Comparison of ENCODE assay signal across 8 cellular contexts in genomic region chr1:186375152-186375928, GRCh38. TPM values are rescaled to one million over a fixed set of nuclear protein-coding genes. Genes with fewer than 3 reads are reported as not detected.
DNase-seq lines count a peak whose midpoint lies in the region; ATAC-seq and TF ChIP-seq lines count a peak whose summit lies in the region.

ODR4 (plus strand) TSS chr1:186375838; CDS start chr1:186379786, 3,948 bp downstream.
TPR (minus strand) TSS chr1:186375253; CDS start chr1:186375028, 225 bp downstream.

- intact Hi-C loops in vagina (cut with DNase I): no loop called here

- H3K27ac ChIP-seq in right atrium auricular region: peak within 1 kb of the TSS; percentile 94 to 98
- H3K27ac ChIP-seq in vagina: peak within 1 kb of the TSS; percentile 98

- H3K36me3 ChIP-seq in right atrium auricular region (peaks cover 18% of the 10 kb centered on the region), vagina (peaks cover 0 to 20% of the 10 kb centered on the region in 2 donors)

- H3K4me3 ChIP-seq in right atrium auricular region (peak within 1 kb of the TSS; percentile 78 to 94), vagina (peak within 1 kb of the TSS; percentile 54 to 94)

- TF ChIP-seq POLR2A in vagina (IDR thresholded peaks at IDR 0.05): peak in 1 of 2 donors; percentile 76

- H3K9me3 ChIP-seq in right atrium auricular region (no peaks in the 10 kb centered on the region), vagina (no peaks in the 10 kb centered on the region)

- peak; percentile 90 for DNase-seq in GM13977 (ENCODE audit: low spot score)
- peak; percentile 99 for DNase-seq in NCI-H1694 treated with DMSO at 0.1 percent for 48 hours (lab: John Stamatoyannopoulos, UW)
- DNase-seq in T-helper 2 cell: peak; percentile 92 to 100 (median 96)
- DNase-seq in anterior cingulate cortex (lab: John Stamatoyannopoulos, UW): peak; percentile 92 to 100 (median 99)
- DNase-seq in right atrium auricular region (ENCODE audit: low spot score): peak; percentile 98
- DNase-seq in pulmonary artery endothelial cell (ENCODE audit: low read depth, low spot score): peak; percentile 99
- peak; percentile 97 to 99 for DNase-seq in vagina (ENCODE audit: extremely low spot score in 2 of 2)

- H3K27me3 ChIP-seq in right atrium auricular region: no peaks in the 10 kb centered on the region
- H3K27me3 ChIP-seq in vagina: no peaks in the 10 kb centered on the region

- peak; percentile 81 for ATAC-seq in HG02885 (IDR thresholded peaks at IDR 0.05; ENCODE audit: poor library complexity, unreplicated experiment)

- in situ Hi-C loops in GM13977 (cut with MboI; ENCODE audit: low pct_unique_long_range_greater_than_20kb, low sequenced_read_pairs, unreplicated experiment): no loop called here

- TF ChIP-seq CTCF in GM13977 (IDR thresholded peaks at IDR 0.05; ENCODE audit: extremely low read depth, insufficient read depth, missing control alignments) (peak; percentile 85), right atrium auricular region (IDR thresholded peaks at IDR 0.05) (peak; percentile 85 to 94), vagina (IDR thresholded peaks at IDR 0.05) (peak; percentile 91 to 98 (median 93))

- H3K4me1 ChIP-seq in right atrium auricular region: peaks cover 0 to 39% of the 10 kb centered on the region in 2 donors
- peaks cover 43% of the 10 kb centered on the region for H3K4me1 ChIP-seq in vagina

RNA-seq across cellular contexts. Expression of gene ODR4, which starts in this region (rescaled TPM):
- total RNA-seq in right atrium auricular region (10 to 100 TPM; 10.2 to 12.1 TPM), pulmonary artery endothelial cell (12.9 and 18.3 TPM in 2 replicates), vagina (9.3 TPM)

RNA-seq across cellular contexts. Expression of gene TPR, which starts in this region (rescaled TPM):
- total RNA-seq in right atrium auricular region (10 to 100 TPM; 36.3 to 56.1 TPM), pulmonary artery endothelial cell (85.0 and 98.5 TPM in 2 replicates), vagina (70.5 TPM)

Comparison
In these comparisons a context has a peak if more than half of its experiments do, and no peak if none do; other contexts are left out.
1. Peak in every context shown above with its lines: DNase-seq, ATAC-seq, H3K4me3 ChIP-seq and H3K27ac ChIP-seq.